1 cellular context compared by ENCODE assay signal in the genomic region with DNA sequence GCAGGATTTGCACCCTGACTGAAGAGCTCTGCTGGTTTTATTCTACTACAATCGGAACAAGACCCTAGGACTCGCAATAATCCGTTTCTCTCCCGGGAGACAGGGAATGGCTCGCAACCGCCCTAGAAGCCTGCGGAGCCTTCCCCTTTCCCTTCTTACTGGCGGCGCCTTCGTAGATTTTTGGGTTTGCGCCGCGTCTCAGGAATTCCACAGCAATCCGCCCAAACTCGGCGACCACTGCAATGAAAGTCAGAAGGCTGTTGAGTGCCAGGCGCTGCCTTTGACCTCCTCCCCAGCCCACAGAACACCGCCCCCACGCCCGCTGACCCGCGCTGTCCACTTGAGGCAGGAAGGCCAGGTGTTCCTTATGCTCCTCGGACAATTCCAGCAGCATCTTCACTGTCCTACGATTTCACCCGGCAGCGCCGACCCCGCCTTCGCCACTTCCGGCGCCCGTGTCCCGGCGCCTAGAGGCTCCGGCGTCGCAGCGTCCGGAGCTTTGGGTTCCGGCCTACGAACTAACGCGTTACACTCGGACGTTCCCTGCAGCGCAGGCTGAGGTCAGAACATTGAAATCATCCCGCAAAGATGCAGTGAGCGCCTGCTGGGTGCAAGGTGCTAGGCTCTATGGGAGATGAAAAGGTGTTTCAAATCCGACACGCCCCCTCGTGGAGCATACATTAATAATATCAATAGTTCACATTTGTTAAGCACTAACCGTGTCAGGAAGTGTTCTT.
TF ChIP-seq lines count a peak whose summit lies in the region.

A gene (minus strand): TSS at position 439 of the 737 bp plus-strand sequence. CDS start 45 bp downstream, at position 394.

TF ChIP-seq in HepG2, 621 proteins besides CTCF, POLR2A, EP300 and RAD21 (continued from another document and continues in another):
- peak; percentile 66; the same call in 1 of the 2 replicates for TF ChIP-seq KLF11 (CRISPR knock-in tag; IDR thresholded peaks at IDR 0.05)
- no peak for TF ChIP-seq HDAC6 (IDR thresholded peaks at IDR 0.05; ENCODE audit: low read depth, low read length)
- no peak for TF ChIP-seq STAT5B (CRISPR knock-in tag; IDR thresholded peaks at IDR 0.05)
- peak; percentile 93; the same call in 1 of the 2 replicates for TF ChIP-seq NFKB2 (CRISPR knock-in tag; IDR thresholded peaks at IDR 0.05; ENCODE audit: borderline replicate concordance)
- peak; percentile 61; the same call in 1 of the 2 replicates for TF ChIP-seq ZNF878 (CRISPR knock-in tag; IDR thresholded peaks at IDR 0.05)
- peak; percentile 89; the same call in 1 of the 2 replicates for TF ChIP-seq SP140L (CRISPR knock-in tag; IDR thresholded peaks at IDR 0.05; ENCODE audit: borderline replicate concordance)
- TF ChIP-seq LCORL (IDR thresholded peaks at IDR 0.05) = no peak
- TF ChIP-seq LCORL (CRISPR knock-in tag; IDR thresholded peaks at IDR 0.05) = peak; percentile 77
- TF ChIP-seq SMAD9 (CRISPR knock-in tag; IDR thresholded peaks at IDR 0.05) = no peak
- TF ChIP-seq, protein P1, sequence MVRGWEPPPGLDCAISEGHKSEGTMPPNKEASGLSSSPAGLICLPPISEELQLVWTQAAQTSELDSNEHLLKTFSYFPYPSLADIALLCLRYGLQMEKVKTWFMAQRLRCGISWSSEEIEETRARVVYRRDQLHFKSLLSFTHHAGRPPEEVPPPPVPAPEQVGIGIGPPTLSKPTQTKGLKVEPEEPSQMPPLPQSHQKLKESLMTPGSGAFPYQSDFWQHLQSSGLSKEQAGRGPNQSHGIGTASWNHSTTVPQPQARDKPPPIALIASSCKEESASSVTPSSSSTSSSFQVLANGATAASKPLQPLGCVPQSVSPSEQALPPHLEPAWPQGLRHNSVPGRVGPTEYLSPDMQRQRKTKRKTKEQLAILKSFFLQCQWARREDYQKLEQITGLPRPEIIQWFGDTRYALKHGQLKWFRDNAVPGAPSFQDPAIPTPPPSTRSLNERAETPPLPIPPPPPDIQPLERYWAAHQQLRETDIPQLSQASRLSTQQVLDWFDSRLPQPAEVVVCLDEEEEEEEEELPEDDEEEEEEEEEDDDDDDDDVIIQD (CRISPR knock-in tag; IDR thresholded peaks at IDR 0.05; ENCODE audit: low read depth) = peak; percentile 91; the same call in 1 of the 2 replicates
- peak; percentile 53; the same call in 1 of the 2 replicates for TF ChIP-seq NCOR1 (IDR thresholded peaks at IDR 0.05; ENCODE audit: borderline replicate concordance, low read length)
- peak; percentile 77 for TF ChIP-seq HMG20B (CRISPR knock-in tag; conservative IDR thresholded peaks at IDR 0.05)
- peak; percentile 83 for TF ChIP-seq PHF5A (CRISPR knock-in tag; IDR thresholded peaks at IDR 0.05; ENCODE audit: low read depth, unreplicated experiment)
- TF ChIP-seq ZNF724P (CRISPR knock-in tag; IDR thresholded peaks at IDR 0.05; ENCODE audit: borderline replicate concordance) = no peak; the same call in 1 of the 2 replicates
- TF ChIP-seq SNAPC2 (CRISPR knock-in tag; IDR thresholded peaks at IDR 0.05) = peak; percentile 42; the same call in 1 of the 2 replicates
- peak; percentile 73; the same call in 1 of the 2 replicates for TF ChIP-seq RFXANK (CRISPR knock-in tag; IDR thresholded peaks at IDR 0.05)
- TF ChIP-seq RXRA (CRISPR knock-in tag; IDR thresholded peaks at IDR 0.05) = peak; percentile 90
- no peak for TF ChIP-seq ZNF557 (CRISPR knock-in tag; IDR thresholded peaks at IDR 0.05)
- TF ChIP-seq, protein P2, sequence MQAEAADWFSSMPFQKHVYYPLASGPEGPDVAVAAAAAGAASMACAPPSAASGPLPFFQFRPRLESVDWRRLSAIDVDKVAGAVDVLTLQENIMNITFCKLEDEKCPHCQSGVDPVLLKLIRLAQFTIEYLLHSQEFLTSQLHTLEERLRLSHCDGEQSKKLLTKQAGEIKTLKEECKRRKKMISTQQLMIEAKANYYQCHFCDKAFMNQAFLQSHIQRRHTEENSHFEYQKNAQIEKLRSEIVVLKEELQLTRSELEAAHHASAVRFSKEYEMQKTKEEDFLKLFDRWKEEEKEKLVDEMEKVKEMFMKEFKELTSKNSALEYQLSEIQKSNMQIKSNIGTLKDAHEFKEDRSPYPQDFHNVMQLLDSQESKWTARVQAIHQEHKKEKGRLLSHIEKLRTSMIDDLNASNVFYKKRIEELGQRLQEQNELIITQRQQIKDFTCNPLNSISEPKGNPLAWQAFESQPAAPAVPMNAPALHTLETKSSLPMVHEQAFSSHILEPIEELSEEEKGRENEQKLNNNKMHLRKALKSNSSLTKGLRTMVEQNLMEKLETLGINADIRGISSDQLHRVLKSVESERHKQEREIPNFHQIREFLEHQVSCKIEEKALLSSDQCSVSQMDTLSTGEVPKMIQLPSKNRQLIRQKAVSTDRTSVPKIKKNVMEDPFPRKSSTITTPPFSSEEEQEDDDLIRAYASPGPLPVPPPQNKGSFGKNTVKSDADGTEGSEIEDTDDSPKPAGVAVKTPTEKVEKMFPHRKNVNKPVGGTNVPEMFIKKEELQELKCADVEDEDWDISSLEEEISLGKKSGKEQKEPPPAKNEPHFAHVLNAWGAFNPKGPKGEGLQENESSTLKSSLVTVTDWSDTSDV (CRISPR knock-in tag; IDR thresholded peaks at IDR 0.05) = no peak
- peak; percentile 67 for TF ChIP-seq ZFY (CRISPR knock-in tag; IDR thresholded peaks at IDR 0.05)
- TF ChIP-seq HNF4G (IDR thresholded peaks at IDR 0.05; ENCODE audit: borderline replicate concordance, low read depth, low read length) = no peak
- peak; percentile 67 for TF ChIP-seq HNF4G (CRISPR knock-in tag; IDR thresholded peaks at IDR 0.05; ENCODE audit: borderline replicate concordance, low read depth)
- TF ChIP-seq CBX2 (IDR thresholded peaks at IDR 0.05; ENCODE audit: low read depth, low read length) = peak; percentile 51; the same call in 1 of the 2 replicates
- no peak for TF ChIP-seq CBX2 (CRISPR knock-in tag; IDR thresholded peaks at IDR 0.05; ENCODE audit: low read depth)
- TF ChIP-seq TSC22D2 (CRISPR knock-in tag; IDR thresholded peaks at IDR 0.05; ENCODE audit: borderline replicate concordance) = peak; percentile 92; the same call in 1 of the 2 replicates
- TF ChIP-seq, protein P3, sequence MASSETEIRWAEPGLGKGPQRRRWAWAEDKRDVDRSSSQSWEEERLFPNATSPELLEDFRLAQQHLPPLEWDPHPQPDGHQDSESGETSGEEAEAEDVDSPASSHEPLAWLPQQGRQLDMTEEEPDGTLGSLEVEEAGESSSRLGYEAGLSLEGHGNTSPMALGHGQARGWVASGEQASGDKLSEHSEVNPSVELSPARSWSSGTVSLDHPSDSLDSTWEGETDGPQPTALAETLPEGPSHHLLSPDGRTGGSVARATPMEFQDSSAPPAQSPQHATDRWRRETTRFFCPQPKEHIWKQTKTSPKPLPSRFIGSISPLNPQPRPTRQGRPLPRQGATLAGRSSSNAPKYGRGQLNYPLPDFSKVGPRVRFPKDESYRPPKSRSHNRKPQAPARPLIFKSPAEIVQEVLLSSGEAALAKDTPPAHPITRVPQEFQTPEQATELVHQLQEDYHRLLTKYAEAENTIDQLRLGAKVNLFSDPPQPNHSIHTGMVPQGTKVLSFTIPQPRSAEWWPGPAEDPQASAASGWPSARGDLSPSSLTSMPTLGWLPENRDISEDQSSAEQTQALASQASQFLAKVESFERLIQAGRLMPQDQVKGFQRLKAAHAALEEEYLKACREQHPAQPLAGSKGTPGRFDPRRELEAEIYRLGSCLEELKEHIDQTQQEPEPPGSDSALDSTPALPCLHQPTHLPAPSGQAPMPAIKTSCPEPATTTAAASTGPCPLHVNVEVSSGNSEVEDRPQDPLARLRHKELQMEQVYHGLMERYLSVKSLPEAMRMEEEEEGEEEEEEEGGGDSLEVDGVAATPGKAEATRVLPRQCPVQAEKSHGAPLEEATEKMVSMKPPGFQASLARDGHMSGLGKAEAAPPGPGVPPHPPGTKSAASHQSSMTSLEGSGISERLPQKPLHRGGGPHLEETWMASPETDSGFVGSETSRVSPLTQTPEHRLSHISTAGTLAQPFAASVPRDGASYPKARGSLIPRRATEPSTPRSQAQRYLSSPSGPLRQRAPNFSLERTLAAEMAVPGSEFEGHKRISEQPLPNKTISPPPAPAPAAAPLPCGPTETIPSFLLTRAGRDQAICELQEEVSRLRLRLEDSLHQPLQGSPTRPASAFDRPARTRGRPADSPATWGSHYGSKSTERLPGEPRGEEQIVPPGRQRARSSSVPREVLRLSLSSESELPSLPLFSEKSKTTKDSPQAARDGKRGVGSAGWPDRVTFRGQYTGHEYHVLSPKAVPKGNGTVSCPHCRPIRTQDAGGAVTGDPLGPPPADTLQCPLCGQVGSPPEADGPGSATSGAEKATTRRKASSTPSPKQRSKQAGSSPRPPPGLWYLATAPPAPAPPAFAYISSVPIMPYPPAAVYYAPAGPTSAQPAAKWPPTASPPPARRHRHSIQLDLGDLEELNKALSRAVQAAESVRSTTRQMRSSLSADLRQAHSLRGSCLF (CRISPR knock-in tag; IDR thresholded peaks at IDR 0.05; ENCODE audit: borderline replicate concordance) = peak; percentile 74; the same call in 1 of the 2 replicates
- 0 out of 2 replicates have a peak, but pooled peaks have one; percentile 48 for TF ChIP-seq ZNF841 (CRISPR knock-in tag; IDR thresholded peaks at IDR 0.05; ENCODE audit: borderline replicate concordance)
- TF ChIP-seq, protein P4, sequence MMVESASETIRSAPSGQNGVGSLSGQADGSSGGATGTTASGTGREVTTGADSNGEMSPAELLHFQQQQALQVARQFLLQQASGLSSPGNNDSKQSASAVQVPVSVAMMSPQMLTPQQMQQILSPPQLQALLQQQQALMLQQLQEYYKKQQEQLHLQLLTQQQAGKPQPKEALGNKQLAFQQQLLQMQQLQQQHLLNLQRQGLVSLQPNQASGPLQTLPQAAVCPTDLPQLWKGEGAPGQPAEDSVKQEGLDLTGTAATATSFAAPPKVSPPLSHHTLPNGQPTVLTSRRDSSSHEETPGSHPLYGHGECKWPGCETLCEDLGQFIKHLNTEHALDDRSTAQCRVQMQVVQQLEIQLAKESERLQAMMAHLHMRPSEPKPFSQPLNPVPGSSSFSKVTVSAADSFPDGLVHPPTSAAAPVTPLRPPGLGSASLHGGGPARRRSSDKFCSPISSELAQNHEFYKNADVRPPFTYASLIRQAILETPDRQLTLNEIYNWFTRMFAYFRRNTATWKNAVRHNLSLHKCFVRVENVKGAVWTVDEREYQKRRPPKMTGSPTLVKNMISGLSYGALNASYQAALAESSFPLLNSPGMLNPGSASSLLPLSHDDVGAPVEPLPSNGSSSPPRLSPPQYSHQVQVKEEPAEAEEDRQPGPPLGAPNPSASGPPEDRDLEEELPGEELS (CRISPR knock-in tag; IDR thresholded peaks at IDR 0.05) = peak; percentile 67; the same call in 1 of the 2 replicates
- TF ChIP-seq, protein P5, sequence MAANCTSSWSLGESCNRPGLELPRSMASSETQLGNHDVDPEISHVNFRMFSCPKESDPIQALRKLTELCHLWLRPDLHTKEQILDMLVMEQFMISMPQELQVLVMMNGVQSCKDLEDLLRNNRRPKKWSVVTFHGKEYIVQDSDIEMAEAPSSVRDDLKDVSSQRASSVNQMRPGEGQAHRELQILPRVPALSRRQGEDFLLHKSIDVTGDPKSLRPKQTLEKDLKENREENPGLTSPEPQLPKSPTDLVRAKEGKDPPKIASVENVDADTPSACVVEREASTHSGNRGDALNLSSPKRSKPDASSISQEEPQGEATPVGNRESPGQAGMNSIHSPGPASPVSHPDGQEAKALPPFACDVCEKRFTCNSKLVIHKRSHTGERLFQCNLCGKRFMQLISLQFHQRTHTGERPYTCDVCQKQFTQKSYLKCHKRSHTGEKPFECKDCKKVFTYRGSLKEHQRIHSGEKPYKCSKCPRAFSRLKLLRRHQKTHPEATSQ (CRISPR knock-in tag; IDR thresholded peaks at IDR 0.05; ENCODE audit: borderline replicate concordance) = peak; percentile 95; the same call in 1 of the 2 replicates
- TF ChIP-seq, protein P6, sequence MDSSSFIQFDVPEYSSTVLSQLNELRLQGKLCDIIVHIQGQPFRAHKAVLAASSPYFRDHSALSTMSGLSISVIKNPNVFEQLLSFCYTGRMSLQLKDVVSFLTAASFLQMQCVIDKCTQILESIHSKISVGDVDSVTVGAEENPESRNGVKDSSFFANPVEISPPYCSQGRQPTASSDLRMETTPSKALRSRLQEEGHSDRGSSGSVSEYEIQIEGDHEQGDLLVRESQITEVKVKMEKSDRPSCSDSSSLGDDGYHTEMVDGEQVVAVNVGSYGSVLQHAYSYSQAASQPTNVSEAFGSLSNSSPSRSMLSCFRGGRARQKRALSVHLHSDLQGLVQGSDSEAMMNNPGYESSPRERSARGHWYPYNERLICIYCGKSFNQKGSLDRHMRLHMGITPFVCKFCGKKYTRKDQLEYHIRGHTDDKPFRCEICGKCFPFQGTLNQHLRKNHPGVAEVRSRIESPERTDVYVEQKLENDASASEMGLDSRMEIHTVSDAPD (CRISPR knock-in tag; IDR thresholded peaks at IDR 0.05) = peak; percentile 74; the same call in 1 of the 2 replicates
- peak; percentile 70; the same call in 1 of the 2 replicates for TF ChIP-seq EHMT2 (IDR thresholded peaks at IDR 0.05; ENCODE audit: borderline replicate concordance, low read depth, low read length)
- no peak for TF ChIP-seq ZNF343 (CRISPR knock-in tag; IDR thresholded peaks at IDR 0.05)
- TF ChIP-seq, protein P7, sequence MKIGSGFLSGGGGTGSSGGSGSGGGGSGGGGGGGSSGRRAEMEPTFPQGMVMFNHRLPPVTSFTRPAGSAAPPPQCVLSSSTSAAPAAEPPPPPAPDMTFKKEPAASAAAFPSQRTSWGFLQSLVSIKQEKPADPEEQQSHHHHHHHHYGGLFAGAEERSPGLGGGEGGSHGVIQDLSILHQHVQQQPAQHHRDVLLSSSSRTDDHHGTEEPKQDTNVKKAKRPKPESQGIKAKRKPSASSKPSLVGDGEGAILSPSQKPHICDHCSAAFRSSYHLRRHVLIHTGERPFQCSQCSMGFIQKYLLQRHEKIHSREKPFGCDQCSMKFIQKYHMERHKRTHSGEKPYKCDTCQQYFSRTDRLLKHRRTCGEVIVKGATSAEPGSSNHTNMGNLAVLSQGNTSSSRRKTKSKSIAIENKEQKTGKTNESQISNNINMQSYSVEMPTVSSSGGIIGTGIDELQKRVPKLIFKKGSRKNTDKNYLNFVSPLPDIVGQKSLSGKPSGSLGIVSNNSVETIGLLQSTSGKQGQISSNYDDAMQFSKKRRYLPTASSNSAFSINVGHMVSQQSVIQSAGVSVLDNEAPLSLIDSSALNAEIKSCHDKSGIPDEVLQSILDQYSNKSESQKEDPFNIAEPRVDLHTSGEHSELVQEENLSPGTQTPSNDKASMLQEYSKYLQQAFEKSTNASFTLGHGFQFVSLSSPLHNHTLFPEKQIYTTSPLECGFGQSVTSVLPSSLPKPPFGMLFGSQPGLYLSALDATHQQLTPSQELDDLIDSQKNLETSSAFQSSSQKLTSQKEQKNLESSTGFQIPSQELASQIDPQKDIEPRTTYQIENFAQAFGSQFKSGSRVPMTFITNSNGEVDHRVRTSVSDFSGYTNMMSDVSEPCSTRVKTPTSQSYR (CRISPR knock-in tag; IDR thresholded peaks at IDR 0.05; ENCODE audit: borderline replicate concordance) = no peak
- TF ChIP-seq NAIF1 (CRISPR knock-in tag; IDR thresholded peaks at IDR 0.05; ENCODE audit: borderline replicate concordance) = peak; percentile 63; the same call in 1 of the 2 replicates
- TF ChIP-seq HOXA5 (CRISPR knock-in tag; IDR thresholded peaks at IDR 0.05) = peak; percentile 97
- no peak for TF ChIP-seq ZNF577 (CRISPR knock-in tag; IDR thresholded peaks at IDR 0.05; ENCODE audit: borderline replicate concordance, low read depth)
- TF ChIP-seq, protein P8, sequence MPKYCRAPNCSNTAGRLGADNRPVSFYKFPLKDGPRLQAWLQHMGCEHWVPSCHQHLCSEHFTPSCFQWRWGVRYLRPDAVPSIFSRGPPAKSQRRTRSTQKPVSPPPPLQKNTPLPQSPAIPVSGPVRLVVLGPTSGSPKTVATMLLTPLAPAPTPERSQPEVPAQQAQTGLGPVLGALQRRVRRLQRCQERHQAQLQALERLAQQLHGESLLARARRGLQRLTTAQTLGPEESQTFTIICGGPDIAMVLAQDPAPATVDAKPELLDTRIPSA (CRISPR knock-in tag; IDR thresholded peaks at IDR 0.05; ENCODE audit: borderline replicate concordance) = no peak
